8 cellular contexts compared by ENCODE assay signal in genomic region chrX:65690057-65690855, GRCh38. TPM values are rescaled to one million over a fixed set of nuclear protein-coding genes. Genes with fewer than 3 reads are reported as not detected.
DNase-seq lines count a peak whose midpoint lies in the region; ATAC-seq, FAIRE-seq and TF ChIP-seq lines count a peak whose summit lies in the region.

No MANE protein-coding gene starts in this region.

- no peak overlapping the region for H3K14ac ChIP-seq in H9 (ENCODE audit: insufficient read depth, low read length)

- H3K4me3 Mint-ChIP-seq in H9, result no peak overlapping the region

- no peak overlapping the region for H3K23ac ChIP-seq in H9 (ENCODE audit: insufficient read length, low read depth, low read length)

- no peak overlapping the region for H2BK5ac ChIP-seq in H9 (ENCODE audit: insufficient read length, low read length)

- TF ChIP-seq CTCF in bronchial epithelial cell (IDR thresholded peaks at IDR 0.05; ENCODE audit: insufficient read depth, low read length, severe bottlenecking), result no peak
- no peak for TF ChIP-seq CTCF in H9 (conservative IDR thresholded peaks at IDR 0.05)

- no peak overlapping the region for H4K91ac ChIP-seq in H9 (ENCODE audit: insufficient read length, low read depth, low read length)

- ATAC-seq in HG02798 (IDR thresholded peaks at IDR 0.05; ENCODE audit: poor library complexity, unreplicated experiment), result no peak

- no peak overlapping the region for H3K56ac ChIP-seq in H9 (ENCODE audit: insufficient read length, low read depth, low read length)

- H3K27me3 Mint-ChIP-seq in H9 (ENCODE audit: low read depth), result no peaks in the 10 kb centered on the region; the same call in 1 of the 2 replicates

- no peak overlapping the region for H4K8ac ChIP-seq in H9 (replicated peaks; ENCODE audit: insufficient read length, low read depth, low read length)

- H3K9ac ChIP-seq in mucosa of rectum (ENCODE audit: low read depth in 1 of 2, low read length in 2 of 2), result no peak overlapping the region
- H3K9ac ChIP-seq in H9 (ENCODE audit: extremely low read depth, insufficient read length, low read length), result no peak overlapping the region

- H3K79me2 ChIP-seq in H9 (ENCODE audit: insufficient read depth, low read length), result peaks cover 13% of the 10 kb centered on the region; the same call in 1 of the 2 replicates

- no peak overlapping the region for H2AFZ ChIP-seq in H9 (ENCODE audit: low read length)

- peaks cover 6 to 21% (median 9%) of the 10 kb centered on the region in 3 experiments for H3K36me3 Mint-ChIP-seq in H9 (ENCODE audit: insufficient read depth in 1 of 3, low read depth in 3 of 3)

- no peaks in the 10 kb centered on the region for H4K20me1 ChIP-seq in H9 (ENCODE audit: control insufficient read depth, insufficient read depth, insufficient read length)

- H3K27ac ChIP-seq in mucosa of rectum (ENCODE audit: low read depth in 2 of 2, low read length in 2 of 2), result peak overlapping the region; percentile 17 to 18
- no peak overlapping the region for H3K27ac ChIP-seq in H9 (ENCODE audit: insufficient read length, low read depth, low read length)

- no peak overlapping the region for H3K4me2 ChIP-seq in H9 (ENCODE audit: insufficient read depth, insufficient read length, low read length)

- H3K27me3 ChIP-seq in bronchial epithelial cell (ENCODE audit: control insufficient read depth, insufficient read depth, low read length) (no peaks in the 10 kb centered on the region), mucosa of rectum (ENCODE audit: control insufficient read depth in 2 of 2, insufficient read depth in 2 of 2, low read length in 2 of 2) (peaks cover 0 to 4% of the 10 kb centered on the region in 2 donors), H9 (ENCODE audit: insufficient read depth, low read length) (no peaks in the 10 kb centered on the region)

- FAIRE-seq in bronchial epithelial cell (lab: Jason Lieb, UNC) (no peak), HTR-8/SVneo (lab: Jason Lieb, UNC) (no peak)

- peaks cover 11 to 23% of the 10 kb centered on the region in 2 experiments; a peak in 3 of 4 replicates for H3K4me1 Mint-ChIP-seq in H9

- H2BK20ac ChIP-seq in H9 (ENCODE audit: low read depth, low read length, poor library complexity, severe bottlenecking), result no peak overlapping the region

- H3K9me3 Mint-ChIP-seq in H9, result peaks cover 72 to 81% of the 10 kb centered on the region in 2 experiments

- H2AK5ac ChIP-seq in H9 (ENCODE audit: insufficient read length, low read length), result no peak overlapping the region

- peak; percentile 34 for DNase-seq in AG08396 (ENCODE audit: low spot score)
- peak; percentile 95 for DNase-seq in M059J (ENCODE audit: low read depth)
- DNase-seq in bronchial epithelial cell (ENCODE audit: low read depth), result peak; percentile 83
- DNase-seq in HTR-8/SVneo (ENCODE audit: insufficient read length, low spot score), result no peak
- DNase-seq in H9, result no peak
- DNase-seq in NK-92 (lab: John Stamatoyannopoulos, UW; ENCODE audit: unreplicated experiment), result no peak

- H2BK120ac ChIP-seq in H9 (ENCODE audit: low read depth, low read length, poor library complexity, severe bottlenecking), result no peak overlapping the region

- H3K36me3 ChIP-seq in bronchial epithelial cell (ENCODE audit: control insufficient read depth, insufficient read depth, low read length) (no peaks in the 10 kb centered on the region), mucosa of rectum (ENCODE audit: control insufficient read depth in 2 of 2, insufficient read depth in 2 of 2, low read length in 2 of 2) (no peaks in the 10 kb centered on the region)

- H3K23me2 ChIP-seq in H9 (ENCODE audit: insufficient read length, low read depth, low read length, poor library complexity, severe bottlenecking), result no peaks in the 10 kb centered on the region

- no peak overlapping the region for H4K5ac ChIP-seq in H9 (ENCODE audit: insufficient read length, low read depth, low read length)

- H2BK12ac ChIP-seq in H9 (ENCODE audit: insufficient read length, low read depth, low read length), result no peak overlapping the region

- H3K18ac ChIP-seq in H9 (ENCODE audit: insufficient read length, low read depth, low read length), result no peak overlapping the region

- H3K9me3 ChIP-seq in mucosa of rectum (ENCODE audit: control insufficient read depth in 2 of 2, low read length in 2 of 2) (no peaks in the 10 kb centered on the region), H9 (ENCODE audit: control insufficient read depth, low read depth, low read length) (peaks cover 24% of the 10 kb centered on the region)

- H3K4me3 ChIP-seq in bronchial epithelial cell (ENCODE audit: low read depth, low read length) (no peak overlapping the region), mucosa of rectum (ENCODE audit: low read length in 2 of 2) (no peak overlapping the region)

- H3K4me1 ChIP-seq in mucosa of rectum (ENCODE audit: control insufficient read depth in 2 of 2, insufficient read depth in 2 of 2, low read length in 2 of 2), result peaks cover 0 to 10% of the 10 kb centered on the region in 2 donors
- H3K4me1 ChIP-seq in H9 (ENCODE audit: insufficient read depth, low read length), result no peaks in the 10 kb centered on the region; the same call in 1 of the 2 replicates

- H3K27ac Mint-ChIP-seq in H9, result no peak overlapping the region; a peak in 1 of 7 replicates

- no peak overlapping the region for H2BK15ac ChIP-seq in H9 (ENCODE audit: low read depth, low read length)

- no peaks in the 10 kb centered on the region for H3K79me1 ChIP-seq in H9 (ENCODE audit: insufficient read depth, low read depth, low read length, poor library complexity, severe bottlenecking)

- no peak overlapping the region for H3T11ph ChIP-seq in H9 (ENCODE audit: low read length)

- WGBS in H9 (ENCODE audit: extremely low coverage, insufficient read length, low lambda C conversion rate), result no CpG with 5 or more reads among the region's 5 CpGs

- H3K4ac ChIP-seq in H9 (ENCODE audit: low read depth, low read length), result no peak overlapping the region

RNA-seq across cellular contexts. Expression of gene MSN, which starts 22.8 kb away (rescaled TPM):
- total RNA-seq in M059J (2014; rRNA removed; shearing (Covaris generic)), result 597 and 706 TPM in 2 replicates
- total RNA-seq in bronchial epithelial cell (63.2 and 86.1 TPM in 2 replicates), H9 (2021) (126 and 129 TPM in 2 replicates)

Comparison
In these comparisons a context has a peak if more than half of its experiments do, and no peak if none do; other contexts are left out.
1. DNase-seq: peak in AG08396 (single experiment), M059J (single experiment) and bronchial epithelial cell (single experiment); none in HTR-8/SVneo (single experiment), H9 (single experiment) and NK-92 (single experiment).